Comparison of ENCODE assay signal across 24 cellular contexts in genomic region chr10:42982886-42983594, GRCh38.
DNase-seq lines count a peak whose midpoint lies in the region; ATAC-seq and TF ChIP-seq lines count a peak whose summit lies in the region.
"Had no signal": no experiment of that assay in that cellular context is flagged by ENCODE, and none has a peak within 500 bp of the region (broad histone marks: within the 10 kb centered on the region; RNA-seq: fewer than 3 reads in every experiment).

No MANE protein-coding gene starts in this region.

- no peaks in the 10 kb centered on the region for H3K27me3 ChIP-seq in heart left ventricle
- H3K27me3 ChIP-seq: MG63, SJSA1 had no signal

- TF ChIP-seq CTCF in heart left ventricle (IDR thresholded peaks at IDR 0.05), result no peak

- H3K4me1 ChIP-seq in heart left ventricle, result no peaks in the 10 kb centered on the region
- H3K4me1 ChIP-seq: SJSA1 had no signal

- no peaks in the 10 kb centered on the region for H3K36me3 ChIP-seq in KOPT-K1 (ENCODE audit: insufficient read depth, low read length)
- no peaks in the 10 kb centered on the region for H3K36me3 ChIP-seq in heart left ventricle
- H3K36me3 ChIP-seq: MG63, SJSA1 had no signal

- TF ChIP-seq POLR2A in heart left ventricle (IDR thresholded peaks at IDR 0.05), result no peak

- no peak overlapping the region for H3K4me3 ChIP-seq in heart left ventricle
- H3K4me3 ChIP-seq: MG63, SJSA1 had no signal

- H3K9me3 ChIP-seq in KOPT-K1 (ENCODE audit: insufficient read depth, low read length, poor library complexity, severe bottlenecking), result no peaks in the 10 kb centered on the region
- no peaks in the 10 kb centered on the region for H3K9me3 ChIP-seq in heart left ventricle
- H3K9me3 ChIP-seq: MG63, SJSA1 had no signal

- WGBS in heart left ventricle, 4 donors, result 72 to 82% (median 76%) methylated on average over 12 of the region's 12 CpGs

- intact Hi-C loops in heart left ventricle (cut with DNase I) (no loop called here), posterior vena cava (cut with DNase I) (no loop called here)

- peak overlapping the region; percentile 27 for H3K27ac ChIP-seq in KOPT-K1 (ENCODE audit: low read depth, low read length, poor library complexity, severe bottlenecking)
- no peak overlapping the region for H3K27ac ChIP-seq in heart left ventricle
- H3K27ac ChIP-seq: SJSA1, VCaP had no signal

- DNase-seq in COLO668 (lab: John Stamatoyannopoulos, UW; ENCODE audit: unreplicated experiment), result peak; percentile 1
- peak in 3 of 5 donors; percentile 3 to 23 (median 10) for DNase-seq in heart left ventricle
- DNase-seq in posterior vena cava (ENCODE audit: low spot score), result peak; percentile 63
- DNase-seq in KG1 (lab: John Stamatoyannopoulos, UW), result no peak
- no peak for DNase-seq in DMS79 (lab: John Stamatoyannopoulos, UW)
- DNase-seq: activated CD4-positive, alpha-beta T cell treated with anti-CD3 and anti-CD28 coated beads, Interleukin-2, amount 10 ng/mL, durations not matched to agents 7 days and 5 days; activated naive CD4-positive, alpha-beta T cell treated with anti-CD3 and anti-CD28 coated beads for 36 hours; activated T-cell treated with anti-CD3 and anti-CD28 coated beads for 4 hours; caudate nucleus; DMS79 treated with DMSO at 0.1 percent for 48 hours; erythroblast; foreskin melanocyte; H7; MG63; NCI-H1694; nephron progenitor cell; PC-3; stimulated activated CD4-positive, alpha-beta T cell treated with anti-CD3 and anti-CD28 coated beads, Interleukin-4, amount 100 ng/mL, for 24 hours; stimulated activated naive CD8-positive, alpha-beta T cell treated with anti-CD3 and anti-CD28 coated beads, Interleukin-15, amount 100 ng/mL, for 72 hours had no signal

- no peak for ATAC-seq in heart left ventricle
- no peak for ATAC-seq in GM21786 (IDR thresholded peaks at IDR 0.05; ENCODE audit: unreplicated experiment)
- ATAC-seq: PC-3; stimulated activated naive CD8-positive, alpha-beta T cell treated with anti-CD3 and anti-CD28 coated beads, Interleukin-15, amount 100 ng/mL, for 72 hours; T-helper 17 cell had no signal

Comparison
In these comparisons a context has a peak if more than half of its experiments do, and no peak if none do; other contexts are left out.
1. DNase-seq: peak in COLO668 (single experiment), heart left ventricle (3 of 5) and posterior vena cava (single experiment); none in KG1 (single experiment) and DMS79 (single experiment).